In genomic region chr6:161169690-161170089, GRCh38 we compare ENCODE assay signal across 9 cellular contexts.
DNase-seq lines count a peak whose midpoint lies in the region; ATAC-seq and TF ChIP-seq lines count a peak whose summit lies in the region.
"Had no signal": no experiment of that assay in that cellular context is flagged by ENCODE, and none has a peak within 500 bp of the region (broad histone marks: within the 10 kb centered on the region; RNA-seq: fewer than 3 reads in every experiment).

No MANE protein-coding gene starts in this region.

- H3K4me3 ChIP-seq in AG09309 (ENCODE audit: control insufficient read depth, low read depth, low read length): no peak overlapping the region

- no peak for TF ChIP-seq CTCF in AG09309 (IDR thresholded peaks at IDR 0.05; ENCODE audit: control insufficient read depth, insufficient read depth, low read depth, low read length, missing control alignments)

- ATAC-seq in HG03108 (IDR thresholded peaks at IDR 0.05; ENCODE audit: unreplicated experiment) (peak; percentile 3), HG03135 (IDR thresholded peaks at IDR 0.05; ENCODE audit: unreplicated experiment) (no peak), GM19035 (IDR thresholded peaks at IDR 0.05; ENCODE audit: unreplicated experiment) (no peak), HG03432 (IDR thresholded peaks at IDR 0.05; ENCODE audit: unreplicated experiment) (no peak)

- DNase-seq in AG09309 (ENCODE audit: low read depth) (peak; percentile 47), SK-N-DZ (ENCODE audit: low spot score) (peak; percentile 8), glomerular visceral epithelial cell (ENCODE audit: extremely low spot score) (peak; percentile 69), NCI-H187 (lab: John Stamatoyannopoulos, UW) (no peak)
- DNase-seq: effector CD4-positive, alpha-beta T cell had no signal

Comparison
In these comparisons a context has a peak if more than half of its experiments do, and no peak if none do; other contexts are left out.
1. DNase-seq: peak in AG09309 (single experiment), SK-N-DZ (single experiment) and glomerular visceral epithelial cell (single experiment); none in NCI-H187 (0 of 2).